Comparison of ENCODE assay signal across 1 cellular context in genomic region chr2:102197389-102198137, GRCh38.
TF ChIP-seq lines count a peak whose summit lies in the region.

No MANE protein-coding gene starts in this region.

TF ChIP-seq in HepG2, 621 proteins besides CTCF, POLR2A, EP300 and RAD21 (continued from another document):
- TF ChIP-seq MAFK (conservative IDR thresholded peaks at IDR 0.05 in 1 of 2, IDR thresholded peaks at IDR 0.05 in 1 of 2; ENCODE audit: low read length in 2 of 2) = peak; percentile 72 to 81
- peak; percentile 64; the same call in 1 of the 2 replicates for TF ChIP-seq NFE2 (CRISPR knock-in tag; IDR thresholded peaks at IDR 0.05)
- TF ChIP-seq TBP (CRISPR knock-in tag; IDR thresholded peaks at IDR 0.05) = no peak
